ENCODE assay signal across 8 cellular contexts in the genomic region with DNA sequence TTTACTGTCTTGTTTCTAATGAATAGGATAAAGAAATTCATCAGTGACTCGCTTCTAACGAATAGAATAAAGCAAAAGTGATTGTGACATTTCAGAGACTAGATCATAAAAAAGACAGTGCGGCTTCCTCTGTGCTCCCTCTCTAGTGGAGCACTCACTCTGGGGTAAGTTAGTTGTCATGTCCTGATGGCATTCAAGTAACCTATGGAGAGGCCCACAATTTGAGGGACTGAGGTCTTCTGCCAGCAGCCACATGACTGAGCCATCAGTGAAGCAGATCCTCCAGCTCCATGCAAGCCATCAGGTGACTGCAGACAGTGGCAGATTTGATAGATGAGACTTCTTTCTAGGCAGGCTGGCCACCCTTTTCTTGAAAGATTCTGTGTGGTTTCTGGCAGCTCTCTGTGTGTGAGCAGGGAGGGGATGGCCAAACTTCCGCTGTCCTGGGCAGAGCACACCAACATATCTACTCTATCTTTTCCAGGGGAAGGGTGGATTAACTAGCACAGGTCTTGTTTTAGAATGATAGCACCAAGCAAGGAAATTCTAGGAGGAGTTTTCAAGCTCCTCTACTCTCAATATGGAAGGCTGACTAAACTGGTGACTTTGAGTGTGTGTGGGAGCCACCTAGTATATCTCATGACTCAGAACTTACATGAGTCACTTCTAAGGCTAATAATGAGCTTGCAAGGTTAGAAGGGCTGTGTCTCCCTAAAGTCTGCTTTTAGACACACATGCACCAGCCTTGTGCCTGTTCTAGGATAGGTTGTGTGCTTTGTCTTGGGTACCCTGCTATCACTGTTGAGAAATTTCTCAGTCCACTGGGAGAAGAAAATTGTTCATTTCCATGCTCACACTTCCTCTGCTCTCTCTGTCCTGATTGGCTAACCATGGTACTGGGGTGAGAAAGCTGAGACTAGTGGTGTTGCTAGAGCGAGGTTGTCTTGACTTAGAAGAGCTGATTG.
A peak's percentile ranks its signal among the peaks of the same experiment; 100 is the strongest.
DNase-seq lines count a peak whose midpoint lies in the region; ATAC-seq and TF ChIP-seq lines count a peak whose summit lies in the region.

No MANE protein-coding gene starts in this region.

- intact Hi-C loops in cardiac septum (cut with DNase I), result no loop called here
- intact Hi-C loops in mucosa of descending colon (cut with DNase I, micrococcal nuclease), result no loop called here

- no peaks in the 10 kb centered on the region for H4K20me1 ChIP-seq in smooth muscle cell (ENCODE audit: low read depth)

- H3K9me3 ChIP-seq in smooth muscle cell (replicated peaks; ENCODE audit: low read depth) (no peaks in the 10 kb centered on the region), mucosa of descending colon (no peaks in the 10 kb centered on the region)

- H3K4me2 ChIP-seq in smooth muscle cell, result peak overlapping the region; percentile 44

- H3K27me3 ChIP-seq in smooth muscle cell (ENCODE audit: low read depth), result no peaks in the 10 kb centered on the region

- ATAC-seq in GM19467 (IDR thresholded peaks at IDR 0.05; ENCODE audit: unreplicated experiment) (peak; percentile 78), HG03442 (IDR thresholded peaks at IDR 0.05; ENCODE audit: unreplicated experiment) (peak; percentile 90), HG02840 (IDR thresholded peaks at IDR 0.05; ENCODE audit: low FRiP score, unreplicated experiment) (no peak), mucosa of descending colon (no peak)

- peak overlapping the region; percentile 76 for H3K27ac ChIP-seq in smooth muscle cell (ENCODE audit: low read depth)

- DNase-seq in EL (peak; percentile 60), smooth muscle cell (lab: John Stamatoyannopoulos, UW; ENCODE audit: unreplicated experiment) (no peak), cardiac septum (ENCODE audit: low spot score) (no peak), mucosa of descending colon (no peak)
- no peak for DNase-seq in activated naive CD8-positive, alpha-beta T cell treated with anti-CD3 and anti-CD28 coated beads for 36 hours

- H3K4me3 ChIP-seq in smooth muscle cell (no peak overlapping the region), mucosa of descending colon (no peak overlapping the region)

- no peak overlapping the region for H3K4me3 Mint-ChIP-seq in activated naive CD8-positive, alpha-beta T cell treated with anti-CD3 and anti-CD28 coated beads for 36 hours

- peaks cover 8% of the 10 kb centered on the region for H3K4me1 Mint-ChIP-seq in activated naive CD8-positive, alpha-beta T cell treated with anti-CD3 and anti-CD28 coated beads for 36 hours

- H3K36me3 ChIP-seq in smooth muscle cell (ENCODE audit: low read depth) (no peaks in the 10 kb centered on the region), mucosa of descending colon (ENCODE audit: low read depth) (no peaks in the 10 kb centered on the region)

- H3F3A ChIP-seq in smooth muscle cell (ENCODE audit: low read depth), result no peaks in the 10 kb centered on the region

- H2AFZ ChIP-seq in smooth muscle cell (ENCODE audit: low read depth), result no peak overlapping the region

- H3K4me1 ChIP-seq in smooth muscle cell (ENCODE audit: low read depth) (no peaks in the 10 kb centered on the region), mucosa of descending colon (ENCODE audit: low read depth) (no peaks in the 10 kb centered on the region)

- no peaks in the 10 kb centered on the region for H3K79me2 ChIP-seq in smooth muscle cell (ENCODE audit: low read depth)

- TF ChIP-seq CTCF in smooth muscle cell (IDR thresholded peaks at IDR 0.05; ENCODE audit: borderline replicate concordance, insufficient read depth, poor library complexity, severe bottlenecking) (no peak), mucosa of descending colon (IDR thresholded peaks at IDR 0.05) (no peak)

- peak overlapping the region; percentile 66 for H3K27ac Mint-ChIP-seq in activated naive CD8-positive, alpha-beta T cell treated with anti-CD3 and anti-CD28 coated beads for 36 hours

- WGBS in smooth muscle cell (ENCODE audit: low lambda C conversion rate), result 71% methylated on average over 5 of the region's 5 CpGs

- H3K27me3 Mint-ChIP-seq in activated naive CD8-positive, alpha-beta T cell treated with anti-CD3 and anti-CD28 coated beads for 36 hours, result no peaks in the 10 kb centered on the region

- H3K9me3 Mint-ChIP-seq in activated naive CD8-positive, alpha-beta T cell treated with anti-CD3 and anti-CD28 coated beads for 36 hours, result peaks cover 1% of the 10 kb centered on the region

- peaks cover 8% of the 10 kb centered on the region for H3K36me3 Mint-ChIP-seq in activated naive CD8-positive, alpha-beta T cell treated with anti-CD3 and anti-CD28 coated beads for 36 hours

- no peak overlapping the region for H3K9ac ChIP-seq in smooth muscle cell (ENCODE audit: low read depth)

Comparison
In these comparisons a context has a peak if more than half of its experiments do, and no peak if none do; other contexts are left out.
1. ATAC-seq: peak in GM19467 (single experiment) and HG03442 (single experiment); none in HG02840 (single experiment) and mucosa of descending colon (single experiment).